Comparison of ENCODE assay signal across 1 cellular context in the genomic region with DNA sequence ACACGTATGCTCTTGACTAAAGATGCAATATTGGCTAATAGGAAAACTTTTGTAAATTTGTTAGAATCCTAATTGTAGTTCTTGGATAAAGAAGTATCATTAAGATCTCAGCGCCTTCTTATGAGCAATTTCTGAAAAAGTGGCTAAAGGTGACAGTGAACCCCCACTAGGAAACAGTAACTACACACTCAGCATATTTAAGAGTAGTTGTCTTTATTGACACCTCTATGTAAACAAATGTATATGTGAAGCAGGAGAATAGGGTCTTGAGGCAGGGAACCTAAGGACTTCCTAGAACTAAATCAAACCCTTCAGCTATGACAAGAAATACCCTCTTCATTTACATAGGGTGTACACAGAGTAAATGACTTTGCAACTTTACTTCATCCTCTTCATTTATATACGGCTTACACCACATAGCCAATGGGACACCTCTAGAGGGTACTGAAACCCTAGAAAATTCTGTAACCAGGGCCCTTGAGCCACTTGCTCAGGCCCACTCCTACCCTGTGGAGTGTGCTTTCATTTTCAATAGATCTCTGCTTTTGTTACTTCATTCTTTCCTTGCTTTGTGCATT.
TF ChIP-seq lines count a peak whose summit lies in the region.

No MANE protein-coding gene starts in this region.

TF ChIP-seq in GM12878, 131 proteins besides CTCF, POLR2A, EP300 and RAD21 (continued from another document):
- TF ChIP-seq, protein P1, sequence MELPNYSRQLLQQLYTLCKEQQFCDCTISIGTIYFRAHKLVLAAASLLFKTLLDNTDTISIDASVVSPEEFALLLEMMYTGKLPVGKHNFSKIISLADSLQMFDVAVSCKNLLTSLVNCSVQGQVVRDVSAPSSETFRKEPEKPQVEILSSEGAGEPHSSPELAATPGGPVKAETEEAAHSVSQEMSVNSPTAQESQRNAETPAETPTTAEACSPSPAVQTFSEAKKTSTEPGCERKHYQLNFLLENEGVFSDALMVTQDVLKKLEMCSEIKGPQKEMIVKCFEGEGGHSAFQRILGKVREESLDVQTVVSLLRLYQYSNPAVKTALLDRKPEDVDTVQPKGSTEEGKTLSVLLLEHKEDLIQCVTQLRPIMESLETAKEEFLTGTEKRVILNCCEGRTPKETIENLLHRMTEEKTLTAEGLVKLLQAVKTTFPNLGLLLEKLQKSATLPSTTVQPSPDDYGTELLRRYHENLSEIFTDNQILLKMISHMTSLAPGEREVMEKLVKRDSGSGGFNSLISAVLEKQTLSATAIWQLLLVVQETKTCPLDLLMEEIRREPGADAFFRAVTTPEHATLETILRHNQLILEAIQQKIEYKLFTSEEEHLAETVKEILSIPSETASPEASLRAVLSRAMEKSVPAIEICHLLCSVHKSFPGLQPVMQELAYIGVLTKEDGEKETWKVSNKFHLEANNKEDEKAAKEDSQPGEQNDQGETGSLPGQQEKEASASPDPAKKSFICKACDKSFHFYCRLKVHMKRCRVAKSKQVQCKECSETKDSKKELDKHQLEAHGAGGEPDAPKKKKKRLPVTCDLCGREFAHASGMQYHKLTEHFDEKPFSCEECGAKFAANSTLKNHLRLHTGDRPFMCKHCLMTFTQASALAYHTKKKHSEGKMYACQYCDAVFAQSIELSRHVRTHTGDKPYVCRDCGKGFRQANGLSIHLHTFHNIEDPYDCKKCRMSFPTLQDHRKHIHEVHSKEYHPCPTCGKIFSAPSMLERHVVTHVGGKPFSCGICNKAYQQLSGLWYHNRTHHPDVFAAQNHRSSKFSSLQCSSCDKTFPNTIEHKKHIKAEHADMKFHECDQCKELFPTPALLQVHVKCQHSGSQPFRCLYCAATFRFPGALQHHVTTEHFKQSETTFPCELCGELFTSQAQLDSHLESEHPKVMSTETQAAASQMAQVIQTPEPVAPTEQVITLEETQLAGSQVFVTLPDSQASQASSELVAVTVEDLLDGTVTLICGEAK (IDR thresholded peaks at IDR 0.05; ENCODE audit: borderline replicate concordance), result peak; percentile 28; the same call in 1 of the 2 replicates
- TF ChIP-seq, protein P2, sequence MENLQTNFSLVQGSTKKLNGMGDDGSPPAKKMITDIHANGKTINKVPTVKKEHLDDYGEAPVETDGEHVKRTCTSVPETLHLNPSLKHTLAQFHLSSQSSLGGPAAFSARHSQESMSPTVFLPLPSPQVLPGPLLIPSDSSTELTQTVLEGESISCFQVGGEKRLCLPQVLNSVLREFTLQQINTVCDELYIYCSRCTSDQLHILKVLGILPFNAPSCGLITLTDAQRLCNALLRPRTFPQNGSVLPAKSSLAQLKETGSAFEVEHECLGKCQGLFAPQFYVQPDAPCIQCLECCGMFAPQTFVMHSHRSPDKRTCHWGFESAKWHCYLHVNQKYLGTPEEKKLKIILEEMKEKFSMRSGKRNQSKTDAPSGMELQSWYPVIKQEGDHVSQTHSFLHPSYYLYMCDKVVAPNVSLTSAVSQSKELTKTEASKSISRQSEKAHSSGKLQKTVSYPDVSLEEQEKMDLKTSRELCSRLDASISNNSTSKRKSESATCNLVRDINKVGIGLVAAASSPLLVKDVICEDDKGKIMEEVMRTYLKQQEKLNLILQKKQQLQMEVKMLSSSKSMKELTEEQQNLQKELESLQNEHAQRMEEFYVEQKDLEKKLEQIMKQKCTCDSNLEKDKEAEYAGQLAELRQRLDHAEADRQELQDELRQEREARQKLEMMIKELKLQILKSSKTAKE (IDR thresholded peaks at IDR 0.05; ENCODE audit: low read depth, poor library complexity, severe bottlenecking), result peak; percentile 24
- TF ChIP-seq SMC3 (IDR thresholded peaks at IDR 0.05; ENCODE audit: borderline replicate concordance, low read length) (0 out of 2 replicates have a peak, but pooled peaks have one; percentile 2), SIN3A (IDR thresholded peaks at IDR 0.05; ENCODE audit: low read depth, low read length) (no peak)
